1 cellular context compared by ENCODE assay signal in genomic region chr10:73168486-73168844, GRCh38.
TF ChIP-seq lines count a peak whose summit lies in the region.

No MANE protein-coding gene starts in this region.

TF ChIP-seq in K562, 482 proteins besides CTCF, POLR2A, EP300 and RAD21:
- TF ChIP-seq KLF10 (CRISPR knock-in tag; IDR thresholded peaks at IDR 0.05) (0 out of 2 replicates have a peak, but pooled peaks have one; percentile 46), MAFG (tag; conservative IDR thresholded peaks at IDR 0.05) (no peak), ATF4 (CRISPR knock-in tag; IDR thresholded peaks at IDR 0.05) (0 out of 2 replicates have a peak, but pooled peaks have one; percentile 25), ZNF395 (CRISPR knock-in tag; IDR thresholded peaks at IDR 0.05) (peak; percentile 39; the same call in 1 of the 2 replicates), PTTG1 (tag; IDR thresholded peaks at IDR 0.05; ENCODE audit: low read depth) (no peak), KDM1A (IDR thresholded peaks at IDR 0.05) (peak; percentile 52 to 55; a peak in 2 of 4 replicates), RFX7 (CRISPR knock-in tag; IDR thresholded peaks at IDR 0.05) (peak; percentile 26; the same call in 1 of the 2 replicates), ZNF239 (CRISPR knock-in tag; IDR thresholded peaks at IDR 0.05) (0 out of 2 replicates have a peak, but pooled peaks have one; percentile 10), BRD9 (IDR thresholded peaks at IDR 0.05; ENCODE audit: low read depth, partially characterized antibody) (peak; percentile 28), GTF2F1 (IDR thresholded peaks at IDR 0.05; ENCODE audit: low read depth, low read length) (no peak), ZNF121 (CRISPR knock-in tag; conservative IDR thresholded peaks at IDR 0.05) (0 out of 2 replicates have a peak, but pooled peaks have one; percentile 31), HDAC2 (IDR thresholded peaks at IDR 0.05) (peak; percentile 4; the same call in 1 of the 2 replicates), NR2C2 (CRISPR knock-in tag; IDR thresholded peaks at IDR 0.05) (no peak), NR2C2 (tag; IDR thresholded peaks at IDR 0.05) (no peak), NCOR1 (IDR thresholded peaks at IDR 0.05) (no peak), ZNF79 (CRISPR knock-in tag; IDR thresholded peaks at IDR 0.05; ENCODE audit: low read depth) (no peak), TAF9B (IDR thresholded peaks at IDR 0.05; ENCODE audit: partially characterized antibody) (no peak), CTBP1 (IDR thresholded peaks at IDR 0.05; ENCODE audit: borderline replicate concordance) (peak; percentile 81; the same call in 1 of the 2 replicates), MEF2D (tag; conservative IDR thresholded peaks at IDR 0.05; ENCODE audit: low read depth) (0 out of 2 replicates have a peak, but pooled peaks have one; percentile 56)
- TF ChIP-seq, protein P1, sequence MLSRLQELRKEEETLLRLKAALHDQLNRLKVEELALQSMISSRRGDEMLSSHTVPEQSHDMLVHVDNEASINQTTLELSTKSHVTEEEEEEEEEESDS (CRISPR knock-in tag; IDR thresholded peaks at IDR 0.05), result no peak
TF ChIP-seq in K562: peak in this region for 11.
